1 cellular context compared by ENCODE assay signal in genomic region chr7:71132521-71133231, GRCh38.
TF ChIP-seq lines count a peak whose summit lies in the region.

No MANE protein-coding gene starts in this region.

TF ChIP-seq in H1, 55 proteins besides CTCF, POLR2A, EP300 and RAD21 (continued from another document):
- TF ChIP-seq PHF8 (conservative IDR thresholded peaks at IDR 0.05; ENCODE audit: low read depth, low read length) (peak; percentile 27; the same call in 1 of the 2 replicates), GABPA (IDR thresholded peaks at IDR 0.05; ENCODE audit: borderline replicate concordance, insufficient read depth, low read length) (0 out of 2 replicates have a peak, but pooled peaks have one; percentile 24), E2F6 (IDR thresholded peaks at IDR 0.05) (peak; percentile 71; the same call in 1 of the 2 replicates), RNF2 (IDR thresholded peaks at IDR 0.05; ENCODE audit: borderline replicate concordance, low read depth, low read length, missing control alignments, poor library complexity, severe bottlenecking) (no peak), SIN3A (conservative IDR thresholded peaks at IDR 0.05 in 1 of 2, IDR thresholded peaks at IDR 0.05 in 1 of 2; ENCODE audit: low read depth in 1 of 2, low read length in 2 of 2) (0 out of 4 replicates have a peak, but pooled peaks of 1 of the 2 experiments have one; percentile 31), KDM1A (IDR thresholded peaks at IDR 0.05; ENCODE audit: borderline replicate concordance, low read length) (0 out of 2 replicates have a peak, but pooled peaks have one; percentile 10)
